15 cellular contexts compared by ENCODE assay signal in genomic region chr1:27605300-27605766, GRCh38. TPM values are rescaled to one million over a fixed set of nuclear protein-coding genes. Genes with fewer than 3 reads are reported as not detected.
DNase-seq lines count a peak whose midpoint lies in the region; ATAC-seq and TF ChIP-seq lines count a peak whose summit lies in the region.
"Had no signal": no experiment of that assay in that cellular context is flagged by ENCODE, and none has a peak within 500 bp of the region (broad histone marks: within the 10 kb centered on the region; RNA-seq: fewer than 3 reads in every experiment).

No MANE protein-coding gene starts in this region.

- WGBS in mammary epithelial cell (ENCODE audit: low coverage, missing lambda C conversion rate) = 98% methylated on average over 6 of the region's 7 CpGs
- WGBS in prostate gland = 77% methylated on average over 7 of the region's 7 CpGs

- TF ChIP-seq CTCF in MCF 10A (IDR thresholded peaks at IDR 0.05; ENCODE audit: unreplicated experiment) (no peak), mammary epithelial cell (conservative IDR thresholded peaks at IDR 0.05 in 1 of 2, IDR thresholded peaks at IDR 0.05 in 1 of 2; ENCODE audit: extremely low read depth in 1 of 2, insufficient read depth in 1 of 2, low read depth in 1 of 2, low read length in 2 of 2) (no peak), prostate gland (IDR thresholded peaks at IDR 0.05) (no peak)

- intact Hi-C loops in MCF 10A (cut with micrococcal nuclease) = loop anchor here (5.0 kb wide), 1 partner anchor 308 kb away; no protein-coding TSS in a partner anchor
- intact Hi-C loops in mammary epithelial cell (cut with micrococcal nuclease) = loop anchor here (5.0 kb wide), 1 partner anchor 558 kb away; no protein-coding TSS in a partner anchor
- intact Hi-C loops in activated CD4-positive, alpha-beta memory T cell treated with anti-CD3 and anti-CD28 coated beads for 36 hours (cut with micrococcal nuclease) = loop anchor here (2.0 to 10.0 kb wide), 2 partner anchors 213 to 281 kb away; partner anchors contain the start of genes GPR3 and TMEM222
- intact Hi-C loops in prostate gland (cut with DNase I) = loop anchor here (2.0 kb wide), 1 partner anchor 205 kb away; no protein-coding TSS in a partner anchor

- no peak overlapping the region for H3K4me2 ChIP-seq in mammary epithelial cell (ENCODE audit: insufficient read depth, low read depth, low read length)

- ATAC-seq in stimulated activated memory B cell treated with anti-CD40 and anti-IgM and Interleukin-4, amounts not matched to agents 10 μg/mL and 1 μg/mL and 100 μg/mL, for 72 hours = no peak
- ATAC-seq in GM19463 (IDR thresholded peaks at IDR 0.05; ENCODE audit: unreplicated experiment) = no peak
- ATAC-seq: gastrocnemius medialis had no signal

- DNase-seq in MCF 10A (ENCODE audit: unreplicated experiment) = no peak
- DNase-seq in mammary epithelial cell = no peak
- no peak for DNase-seq in activated CD4-positive, alpha-beta memory T cell treated with anti-CD3 and anti-CD28 coated beads for 36 hours
- DNase-seq in NK-92 (lab: John Stamatoyannopoulos, UW; ENCODE audit: unreplicated experiment) = no peak
- DNase-seq in prostate gland (ENCODE audit: low spot score) = no peak
- DNase-seq: activated CD4-positive, alpha-beta T cell treated with anti-CD3 and anti-CD28 coated beads for 48 hours; caudate nucleus; gastrocnemius medialis; HFFc6; NCI-H2081 treated with DMSO at 0.1 percent for 48 hours; Peyer's patch had no signal

- no peak overlapping the region for H3K27ac Mint-ChIP-seq in MCF 10A (ENCODE audit: low read depth, unreplicated experiment)
- H3K27ac Mint-ChIP-seq in activated CD4-positive, alpha-beta memory T cell treated with anti-CD3 and anti-CD28 coated beads for 36 hours = no peak overlapping the region
- peak overlapping the region; percentile 73 for H3K27ac Mint-ChIP-seq in stimulated activated memory B cell treated with anti-CD40 and anti-IgM and Interleukin-4, amounts not matched to agents 10 μg/mL and 1 μg/mL and 100 μg/mL, for 72 hours
- H3K27ac Mint-ChIP-seq: HFFc6 had no signal

- dilution Hi-C loops in mammary epithelial cell (cut with HindIII; ENCODE audit: low sequenced_read_pairs) = loop anchor here (5.0 kb wide), 1 partner anchor 203 kb away; no protein-coding TSS in a partner anchor

- H4K20me1 ChIP-seq in mammary epithelial cell (ENCODE audit: insufficient read depth, low read length) = no peaks in the 10 kb centered on the region

- H3K9ac ChIP-seq in mammary epithelial cell (ENCODE audit: insufficient read depth, low read length) = no peak overlapping the region
- H3K9ac ChIP-seq in iPS-18a (ENCODE audit: low read length) = no peak overlapping the region

- H3K4me3 ChIP-seq in mammary epithelial cell (replicated peaks in 1 of 3; ENCODE audit: insufficient read depth in 1 of 3, low read depth in 2 of 3, low read length in 3 of 3) = no peak overlapping the region
- peak overlapping the region; percentile 39 for H3K4me3 ChIP-seq in iPS-18a (ENCODE audit: low read length)
- H3K4me3 ChIP-seq in prostate gland = no peak overlapping the region
- H3K4me3 ChIP-seq: gastrocnemius medialis, Peyer's patch, thoracic aorta had no signal

- H3K4me3 Mint-ChIP-seq in MCF 10A (ENCODE audit: unreplicated experiment) = peak overlapping the region; percentile 22
- peak overlapping the region; percentile 38 for H3K4me3 Mint-ChIP-seq in activated CD4-positive, alpha-beta memory T cell treated with anti-CD3 and anti-CD28 coated beads for 36 hours
- H3K4me3 Mint-ChIP-seq in stimulated activated memory B cell treated with anti-CD40 and anti-IgM and Interleukin-4, amounts not matched to agents 10 μg/mL and 1 μg/mL and 100 μg/mL, for 72 hours = peak overlapping the region; percentile 16

- no peak for TF ChIP-seq POLR2A in prostate gland (IDR thresholded peaks at IDR 0.05)

- H3K27ac ChIP-seq in mammary epithelial cell (ENCODE audit: insufficient read depth, low read depth, low read length) (no peak overlapping the region), iPS-18a (ENCODE audit: low read length) (no peak overlapping the region), prostate gland (no peak overlapping the region)
- H3K27ac ChIP-seq: Peyer's patch had no signal

- POLR2A ChIA-PET in MCF 10A (lab: Yijun Ruan, JAX) = interaction anchor here (0.6 to 2.1 kb wide), 6 partner anchors 48 to 447 kb away, joined by 3 to 15 read pairs (median 3); no protein-coding TSS in a partner anchor
- POLR2A ChIA-PET in activated CD4-positive, alpha-beta memory T cell treated with anti-CD3 and anti-CD28 coated beads for 36 hours (lab: Charles Lee) = interaction anchor here (2.2 kb wide), 1 partner anchor 49 kb away, joined by 6 read pairs; no protein-coding TSS in a partner anchor

- in situ Hi-C loops in mammary epithelial cell (cut with MboI; ENCODE audit: low sequenced_read_pairs in 2 of 2) = loop anchor here (5.0 to 10.0 kb wide), 4 partner anchors 51 to 203 kb away; no protein-coding TSS in a partner anchor

- H3K36me3 Mint-ChIP-seq in MCF 10A (ENCODE audit: insufficient read depth, unreplicated experiment) = no peaks in the 10 kb centered on the region
- no peaks in the 10 kb centered on the region for H3K36me3 Mint-ChIP-seq in activated CD4-positive, alpha-beta memory T cell treated with anti-CD3 and anti-CD28 coated beads for 36 hours
- H3K36me3 Mint-ChIP-seq in stimulated activated memory B cell treated with anti-CD40 and anti-IgM and Interleukin-4, amounts not matched to agents 10 μg/mL and 1 μg/mL and 100 μg/mL, for 72 hours = no peaks in the 10 kb centered on the region

- H3K9me3 ChIP-seq in mammary epithelial cell (replicated peaks; ENCODE audit: insufficient read depth, low read length) (no peaks in the 10 kb centered on the region), iPS-18a (ENCODE audit: control insufficient read depth, low read depth, low read length) (no peaks in the 10 kb centered on the region), prostate gland (no peaks in the 10 kb centered on the region)
- H3K9me3 ChIP-seq: gastrocnemius medialis, Peyer's patch, thoracic aorta had no signal

- peaks cover 16% of the 10 kb centered on the region for H3K4me1 Mint-ChIP-seq in MCF 10A (ENCODE audit: insufficient read depth, unreplicated experiment)
- peaks cover 25% of the 10 kb centered on the region for H3K4me1 Mint-ChIP-seq in activated CD4-positive, alpha-beta memory T cell treated with anti-CD3 and anti-CD28 coated beads for 36 hours (ENCODE audit: low read depth)
- peaks cover 36% of the 10 kb centered on the region for H3K4me1 Mint-ChIP-seq in stimulated activated memory B cell treated with anti-CD40 and anti-IgM and Interleukin-4, amounts not matched to agents 10 μg/mL and 1 μg/mL and 100 μg/mL, for 72 hours

- CTCF ChIA-PET in MCF 10A (lab: Yijun Ruan, JAX) (interaction anchor here (0.6 to 5.4 kb wide), 22 partner anchors 11 to 645 kb away, joined by 3 to 62 read pairs (median 5); partner anchors contain the start of gene GPR3), mammary epithelial cell (lab: Charles Lee; ENCODE audit: low non-redundant PET) (interaction anchor here (0.6 to 0.8 kb wide), 2 partner anchors 189 to 210 kb away, joined by 5 to 7 read pairs; no protein-coding TSS in a partner anchor)
- CTCF ChIA-PET in activated CD4-positive, alpha-beta memory T cell treated with anti-CD3 and anti-CD28 coated beads for 36 hours (lab: Charles Lee) = interaction anchor here (0.6 to 12.3 kb wide), 20 partner anchors 9 to 307 kb away, joined by 3 to 312 read pairs (median 14); partner anchors contain the start of genes GPR3, IFI6 and WASF2

- H2AFZ ChIP-seq in mammary epithelial cell (ENCODE audit: low read depth, low read length) = no peak overlapping the region

- H3K79me2 ChIP-seq in mammary epithelial cell (ENCODE audit: insufficient read depth, low read length) = peaks cover 36% of the 10 kb centered on the region

- no peaks in the 10 kb centered on the region for H3K9me3 Mint-ChIP-seq in MCF 10A (ENCODE audit: unreplicated experiment)
- no peaks in the 10 kb centered on the region for H3K9me3 Mint-ChIP-seq in activated CD4-positive, alpha-beta memory T cell treated with anti-CD3 and anti-CD28 coated beads for 36 hours
- H3K9me3 Mint-ChIP-seq in stimulated activated memory B cell treated with anti-CD40 and anti-IgM and Interleukin-4, amounts not matched to agents 10 μg/mL and 1 μg/mL and 100 μg/mL, for 72 hours = no peaks in the 10 kb centered on the region
- H3K9me3 Mint-ChIP-seq: HFFc6 had no signal

- BruUV-seq in MCF 10A (replicated peaks; lab: Mats Ljungman, UMichigan) (no TSS peak), mammary epithelial cell (replicated peaks; lab: Mats Ljungman, UMichigan) (no TSS peak)

- peaks cover 30% of the 10 kb centered on the region for H3K4me1 ChIP-seq in mammary epithelial cell (ENCODE audit: insufficient read depth, low read length)
- H3K4me1 ChIP-seq in iPS-18a (ENCODE audit: control insufficient read depth, low read depth, low read length) = peaks cover 53% of the 10 kb centered on the region
- H3K4me1 ChIP-seq in prostate gland (replicated peaks) = peaks cover 9% of the 10 kb centered on the region

- H3K36me3 ChIP-seq in mammary epithelial cell (ENCODE audit: insufficient read depth, low read length) (no peaks in the 10 kb centered on the region), iPS-18a (ENCODE audit: control insufficient read depth, low read depth, low read length) (no peaks in the 10 kb centered on the region), prostate gland (no peaks in the 10 kb centered on the region)
- H3K36me3 ChIP-seq: gastrocnemius medialis, Peyer's patch, thoracic aorta had no signal

- no peaks in the 10 kb centered on the region for H3K27me3 Mint-ChIP-seq in MCF 10A (ENCODE audit: insufficient read depth, unreplicated experiment)
- H3K27me3 Mint-ChIP-seq in activated CD4-positive, alpha-beta memory T cell treated with anti-CD3 and anti-CD28 coated beads for 36 hours = no peaks in the 10 kb centered on the region
- no peaks in the 10 kb centered on the region for H3K27me3 Mint-ChIP-seq in stimulated activated memory B cell treated with anti-CD40 and anti-IgM and Interleukin-4, amounts not matched to agents 10 μg/mL and 1 μg/mL and 100 μg/mL, for 72 hours

- H3K27me3 ChIP-seq in mammary epithelial cell (ENCODE audit: insufficient read depth, low read length) = no peaks in the 10 kb centered on the region
- H3K27me3 ChIP-seq in iPS-18a (ENCODE audit: control insufficient read depth, insufficient read depth, low read length) = peaks cover 6% of the 10 kb centered on the region
- no peaks in the 10 kb centered on the region for H3K27me3 ChIP-seq in prostate gland (replicated peaks; ENCODE audit: insufficient read depth)
- H3K27me3 ChIP-seq: gastrocnemius medialis, Peyer's patch had no signal

RNA-seq across cellular contexts. Expression of gene AHDC1, which starts 1.4 kb away (rescaled TPM):
- total RNA-seq in MCF 10A (2022) (18.4 and 25.2 TPM in 2 replicates), mammary epithelial cell (10 to 100 TPM; 35.3 to 51.8 TPM), prostate gland (10 to 100 TPM; 27.1 to 83.7 TPM)
- 8.0 TPM for polyA plus RNA-seq in mammary epithelial cell
- 21.4 TPM for polyA minus RNA-seq in mammary epithelial cell
- 10 to 100 TPM in 1 of 2 experiments, 1 to 10 TPM in 1; 8.3 to 12.1 TPM for total RNA-seq in activated CD4-positive, alpha-beta memory T cell treated with anti-CD3 and anti-CD28 coated beads for 36 hours

RNA-seq across cellular contexts. Expression of gene FGR, which starts 29.7 kb away (rescaled TPM):
- total RNA-seq in MCF 10A (2022) (not detected in 2 replicates), mammary epithelial cell (under 1 TPM; 0.50 to 0.56 TPM), prostate gland (10 to 100 TPM in 1 of 2 donors, 1 to 10 TPM in 1; 4.0 to 10.8 TPM)
- polyA plus RNA-seq in mammary epithelial cell = 0.06 TPM
- polyA minus RNA-seq in mammary epithelial cell = not detected
- total RNA-seq in activated CD4-positive, alpha-beta memory T cell treated with anti-CD3 and anti-CD28 coated beads for 36 hours = under 1 TPM; 0.24 to 0.27 TPM
- total RNA-seq: HFFc6 had no signal
